ENCODE assay signal across 8 cellular contexts in the genomic region with DNA sequence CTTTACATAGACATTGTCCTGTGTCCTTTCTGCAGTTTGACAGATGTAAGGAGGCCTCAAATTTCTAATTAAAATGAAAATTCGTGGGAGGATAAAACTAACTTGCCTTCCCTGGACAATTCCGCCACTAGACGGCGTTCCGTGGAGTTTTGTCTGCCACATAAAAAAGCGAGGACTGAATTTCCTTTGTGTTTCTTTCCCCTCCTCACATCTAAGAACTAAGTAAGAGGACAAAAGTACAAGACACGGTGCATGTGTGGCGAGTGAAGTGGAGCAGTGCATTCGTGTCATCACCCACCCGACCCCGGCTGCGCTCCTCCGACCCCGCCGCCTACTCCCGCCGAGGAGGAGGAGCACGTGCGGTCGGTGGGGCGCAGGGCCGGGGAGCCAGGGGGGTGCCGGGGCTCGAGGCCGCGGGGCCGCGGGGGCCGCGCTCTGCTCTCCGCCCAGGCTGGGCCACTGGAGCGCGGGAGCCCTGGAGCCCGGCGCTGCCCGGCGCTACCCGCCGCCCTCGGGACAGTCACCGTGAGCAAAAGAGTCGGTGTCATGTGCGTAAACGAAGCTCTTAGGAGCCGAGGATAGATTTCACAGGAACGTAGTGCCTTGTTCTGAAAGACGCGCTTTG. TPM values are rescaled to one million over a fixed set of nuclear protein-coding genes. Genes with fewer than 3 reads are reported as not detected.
DNase-seq lines count a peak whose midpoint lies in the region; ATAC-seq and TF ChIP-seq lines count a peak whose summit lies in the region.

No MANE protein-coding gene starts in this region.

- no peaks in the 10 kb centered on the region for H3K4me1 ChIP-seq in osteoblast (ENCODE audit: insufficient read depth, low read length)

- H3K27ac ChIP-seq in osteoblast (ENCODE audit: low read depth, low read length), result no peak overlapping the region

- peak; percentile 43 for DNase-seq in ELR (ENCODE audit: low read depth)
- no peak for DNase-seq in T-helper 17 cell
- no peak for DNase-seq in epithelial cell of proximal tubule (ENCODE audit: low read depth)
- DNase-seq in osteoblast (ENCODE audit: insufficient read length, low spot score, missing footprints), result peak; percentile 92
- DNase-seq in NCI-H1105 (lab: John Stamatoyannopoulos, UW), result no peak
- DNase-seq in ACHN, result no peak
- no peak for DNase-seq in stimulated activated CD8-positive, alpha-beta memory T cell treated with anti-CD3 and anti-CD28 coated beads, Interleukin-4, amount 100 ng/mL, for 48 hours

- in situ Hi-C loops in ACHN (cut with HindIII; ENCODE audit: low pct_ligation_motif_present, low pct_unique_long_range_greater_than_20kb, low sequenced_read_pairs), result no loop called here

- peak overlapping the region; percentile 49 for H3K4me2 ChIP-seq in osteoblast (ENCODE audit: insufficient read depth, low read length)

- H3K36me3 Mint-ChIP-seq in T-helper 17 cell (ENCODE audit: low read depth), result peaks cover 3% of the 10 kb centered on the region

- H3K4me3 Mint-ChIP-seq in T-helper 17 cell, result peak overlapping the region; percentile 59

- H3K4me1 Mint-ChIP-seq in T-helper 17 cell, result peaks cover 14% of the 10 kb centered on the region

- no peak overlapping the region for H3K27ac Mint-ChIP-seq in T-helper 17 cell

- no peaks in the 10 kb centered on the region for H3K79me2 ChIP-seq in osteoblast (ENCODE audit: insufficient read depth, low read length)

- no peaks in the 10 kb centered on the region for H3K36me3 ChIP-seq in osteoblast (ENCODE audit: insufficient read depth, low read length)

- ATAC-seq in T-helper 17 cell (peak; percentile 14), HG03342 (IDR thresholded peaks at IDR 0.05; ENCODE audit: unreplicated experiment) (no peak)

- TF ChIP-seq CTCF in epithelial cell of proximal tubule (conservative IDR thresholded peaks at IDR 0.05; ENCODE audit: low read depth, low read length), result peak; percentile 64
- peak; percentile 53 for TF ChIP-seq CTCF in osteoblast (IDR thresholded peaks at IDR 0.05; ENCODE audit: extremely low read depth, low read depth, low read length)

- peaks cover 75% of the 10 kb centered on the region for H3K27me3 Mint-ChIP-seq in T-helper 17 cell

- H3K9me3 ChIP-seq in T-helper 17 cell (ENCODE audit: control insufficient read depth, low read length, poor library complexity, severe bottlenecking) (no peaks in the 10 kb centered on the region), osteoblast (ENCODE audit: low read depth, low read length) (no peaks in the 10 kb centered on the region)

- peaks cover 89% of the 10 kb centered on the region for H3K27me3 ChIP-seq in osteoblast (ENCODE audit: insufficient read depth, low read length)

- H3K4me3 ChIP-seq in epithelial cell of proximal tubule (ENCODE audit: low read depth, low read length) (no peak overlapping the region), osteoblast (ENCODE audit: insufficient read depth, low read length) (peak overlapping the region; percentile 44)

- no peaks in the 10 kb centered on the region for H4K20me1 ChIP-seq in osteoblast (ENCODE audit: insufficient read depth, low read length)

- peak overlapping the region; percentile 12 for H2AFZ ChIP-seq in osteoblast (ENCODE audit: low read length)

RNA-seq across cellular contexts. Expression of gene TBR1, which starts 10.8 kb away (rescaled TPM):
- not detected for total RNA-seq in T-helper 17 cell
- total RNA-seq in epithelial cell of proximal tubule, result not detected in 2 replicates
- under 0.01 TPM in 1 of 2 replicates, not detected in the other for total RNA-seq in osteoblast

Comparison
In these comparisons a context has a peak if more than half of its experiments do, and no peak if none do; other contexts are left out.
1. DNase-seq: peak in ELR (single experiment) and osteoblast (single experiment); none in T-helper 17 cell (0 of 3), epithelial cell of proximal tubule (single experiment), NCI-H1105 (single experiment), ACHN (single experiment) and stimulated activated CD8-positive, alpha-beta memory T cell treated with anti-CD3 and anti-CD28 coated beads, Interleukin-4, amount 100 ng/mL, for 48 hours (single experiment).